Comparison of ENCODE assay signal across 27 cellular contexts in the genomic region with DNA sequence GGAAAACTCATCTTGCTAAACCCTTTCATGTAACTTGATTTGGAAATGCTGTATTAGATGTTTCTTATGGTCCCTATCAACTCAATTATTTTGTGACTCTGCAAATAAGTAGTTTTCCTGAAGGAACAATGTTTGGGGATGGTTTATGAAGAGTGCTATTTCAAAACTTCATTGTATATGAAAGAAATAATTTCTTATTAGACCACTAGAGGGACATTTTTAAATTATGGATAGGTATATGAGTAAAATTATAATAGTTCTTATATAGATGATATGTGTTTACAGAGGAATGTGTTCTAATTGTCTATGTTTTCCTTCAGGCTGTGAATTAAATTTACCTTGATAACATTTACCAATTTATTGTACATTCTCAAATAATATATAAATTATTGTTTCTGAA.
DNase-seq lines count a peak whose midpoint lies in the region; ATAC-seq, FAIRE-seq and TF ChIP-seq lines count a peak whose summit lies in the region.
"Had no signal": no experiment of that assay in that cellular context is flagged by ENCODE, and none has a peak within 500 bp of the region (broad histone marks: within the 10 kb centered on the region; RNA-seq: fewer than 3 reads in every experiment).

No MANE protein-coding gene starts in this region.

- H3K27ac Mint-ChIP-seq in CD8-positive, alpha-beta T cell, result no peak overlapping the region
- H3K27ac Mint-ChIP-seq: activated CD4-positive, alpha-beta T cell treated with anti-CD3 and anti-CD28 coated beads, Interleukin-2, amount 10 ng/mL, durations not matched to agents 24 days and 14 days; activated naive CD8-positive, alpha-beta T cell treated with anti-CD3 and anti-CD28 coated beads, Interleukin-2, amount 10 ng/mL, durations not matched to agents 7 days and 5 days; activated T-cell treated with anti-CD3 and anti-CD28 coated beads, Interleukin-2, amount 50 U/mL, for 24 hours; nephron progenitor cell had no signal

- DNase-seq in HT-29 (ENCODE audit: low spot score), result peak; percentile 25
- no peak for DNase-seq in RWPE1 (ENCODE audit: low spot score)
- DNase-seq in fibroblast of pulmonary artery (ENCODE audit: low read depth), result no peak
- DNase-seq in CD8-positive, alpha-beta T cell, result no peak
- DNase-seq in mucosa of gallbladder (ENCODE audit: low spot score), result no peak
- no peak for DNase-seq in inferior parietal cortex (ENCODE audit: extremely low spot score)
- DNase-seq: activated CD4-positive, alpha-beta T cell treated with anti-CD3 and anti-CD28 coated beads, Interleukin-2, amount 10 ng/mL, durations not matched to agents 24 days and 14 days; activated gamma-delta T cell; activated naive CD8-positive, alpha-beta T cell treated with anti-CD3 and anti-CD28 coated beads, Interleukin-2, amount 10 ng/mL, durations not matched to agents 7 days and 5 days; activated T-cell treated with anti-CD3 and anti-CD28 coated beads, Interleukin-2, amount 50 U/mL, for 24 hours; cerebellar nuclear complex; heart left ventricle; mucosa of descending colon; NCI-H1092; NCI-H187; NCI-H524; nephron progenitor cell; posterior cingulate gyrus; right cardiac atrium; stimulated activated CD4-positive, alpha-beta T cell treated with anti-CD3 and anti-CD28 coated beads, Interleukin-4, amount 100 ng/mL, for 1 hour; trophoblast cell had no signal

- no peaks in the 10 kb centered on the region for H3K27me3 Mint-ChIP-seq in CD8-positive, alpha-beta T cell (ENCODE audit: low read depth)
- H3K27me3 Mint-ChIP-seq: activated CD4-positive, alpha-beta T cell treated with anti-CD3 and anti-CD28 coated beads, Interleukin-2, amount 10 ng/mL, durations not matched to agents 24 days and 14 days; activated naive CD8-positive, alpha-beta T cell treated with anti-CD3 and anti-CD28 coated beads, Interleukin-2, amount 10 ng/mL, durations not matched to agents 7 days and 5 days; activated T-cell treated with anti-CD3 and anti-CD28 coated beads, Interleukin-2, amount 50 U/mL, for 24 hours had no signal

- no peaks in the 10 kb centered on the region for H3K36me3 Mint-ChIP-seq in CD8-positive, alpha-beta T cell
- H3K36me3 Mint-ChIP-seq: activated naive CD8-positive, alpha-beta T cell treated with anti-CD3 and anti-CD28 coated beads, Interleukin-2, amount 10 ng/mL, durations not matched to agents 7 days and 5 days had no signal

- H3K4me1 ChIP-seq in CD8-positive, alpha-beta T cell (ENCODE audit: insufficient read depth, low read length), result no peaks in the 10 kb centered on the region
- H3K4me1 ChIP-seq: heart left ventricle had no signal

- intact Hi-C loops in CD8-positive, alpha-beta T cell (cut with DNase I, micrococcal nuclease), result no loop called here

- H3K4me3 Mint-ChIP-seq in CD8-positive, alpha-beta T cell, result no peak overlapping the region
- H3K4me3 Mint-ChIP-seq: activated CD4-positive, alpha-beta T cell treated with anti-CD3 and anti-CD28 coated beads, Interleukin-2, amount 10 ng/mL, durations not matched to agents 24 days and 14 days; activated naive CD8-positive, alpha-beta T cell treated with anti-CD3 and anti-CD28 coated beads, Interleukin-2, amount 10 ng/mL, durations not matched to agents 7 days and 5 days; activated T-cell treated with anti-CD3 and anti-CD28 coated beads, Interleukin-2, amount 50 U/mL, for 24 hours; nephron progenitor cell had no signal

- no peaks in the 10 kb centered on the region for H3K4me1 Mint-ChIP-seq in CD8-positive, alpha-beta T cell (ENCODE audit: low read depth)
- H3K4me1 Mint-ChIP-seq: activated CD4-positive, alpha-beta T cell treated with anti-CD3 and anti-CD28 coated beads, Interleukin-2, amount 10 ng/mL, durations not matched to agents 24 days and 14 days; activated naive CD8-positive, alpha-beta T cell treated with anti-CD3 and anti-CD28 coated beads, Interleukin-2, amount 10 ng/mL, durations not matched to agents 7 days and 5 days had no signal

- H3K27ac ChIP-seq in RWPE1, result no peak overlapping the region
- no peak overlapping the region for H3K27ac ChIP-seq in CD8-positive, alpha-beta T cell (ENCODE audit: low read depth, low read length)
- H3K27ac ChIP-seq: BLaER1 treated with 17β-estradiol and CSF1 and Interleukin-3, amounts not matched to agents 10 nM and 100 nM; heart left ventricle had no signal

- CTCF ChIA-PET in RWPE1 (lab: Yijun Ruan, JAX), result no interaction called here
- CTCF ChIA-PET in CD8-positive, alpha-beta T cell (lab: Charles Lee), result no interaction called here

- no peaks in the 10 kb centered on the region for H3K27me3 ChIP-seq in CD8-positive, alpha-beta T cell (ENCODE audit: insufficient read depth, low read length)
- H3K27me3 ChIP-seq: BLaER1 treated with 17β-estradiol and CSF1 and Interleukin-3, amounts not matched to agents 10 nM and 100 nM; heart left ventricle had no signal

- no peaks in the 10 kb centered on the region for H3K36me3 ChIP-seq in CD8-positive, alpha-beta T cell (ENCODE audit: insufficient read depth, low read length)
- H3K36me3 ChIP-seq: BLaER1 treated with 17β-estradiol and CSF1 and Interleukin-3, amounts not matched to agents 10 nM and 100 nM; heart left ventricle had no signal

- H3K9me3 ChIP-seq in CD8-positive, alpha-beta T cell (ENCODE audit: low read length), result no peaks in the 10 kb centered on the region
- H3K9me3 ChIP-seq: BLaER1 treated with 17β-estradiol and CSF1 and Interleukin-3, amounts not matched to agents 10 nM and 100 nM; heart left ventricle; mucosa of descending colon had no signal

- ATAC-seq in CD8-positive, alpha-beta T cell, result no peak
- ATAC-seq in HG03460 (IDR thresholded peaks at IDR 0.05; ENCODE audit: unreplicated experiment), result no peak
- ATAC-seq: HepG2, mucosa of descending colon had no signal

- POLR2A ChIA-PET in RWPE1 (lab: Yijun Ruan, JAX; ENCODE audit: low non-redundant PET), result no interaction called here
- POLR2A ChIA-PET in CD8-positive, alpha-beta T cell (lab: Charles Lee), result no interaction called here

- no peak overlapping the region for H3K4me3 ChIP-seq in fibroblast of pulmonary artery (replicated peaks; ENCODE audit: low read depth, low read length)
- H3K4me3 ChIP-seq in CD8-positive, alpha-beta T cell (ENCODE audit: low read depth, low read length), result no peak overlapping the region
- H3K4me3 ChIP-seq: BLaER1 treated with 17β-estradiol and CSF1 and Interleukin-3, amounts not matched to agents 10 nM and 100 nM; heart left ventricle; lung; mucosa of descending colon had no signal

- 0 out of 2 replicates have a peak, but pooled peaks have one; percentile 15 for TF ChIP-seq CTCF in RWPE1 (conservative IDR thresholded peaks at IDR 0.05; ENCODE audit: low read depth)
- peak; percentile 19 for TF ChIP-seq CTCF in fibroblast of pulmonary artery (IDR thresholded peaks at IDR 0.05; ENCODE audit: low read length, missing control alignments)
- TF ChIP-seq CTCF in CD8-positive, alpha-beta T cell (IDR thresholded peaks at IDR 0.05), result no peak

- H3K9me3 Mint-ChIP-seq in CD8-positive, alpha-beta T cell, result peaks cover 3% of the 10 kb centered on the region
- H3K9me3 Mint-ChIP-seq: activated CD4-positive, alpha-beta T cell treated with anti-CD3 and anti-CD28 coated beads, Interleukin-2, amount 10 ng/mL, durations not matched to agents 24 days and 14 days had no signal

- FAIRE-seq in A204.1 (lab: Jason Lieb, UNC), result peak; percentile 58
- FAIRE-seq: GM12891, HepG2 had no signal
